ENCODE assay signal across 12 cellular contexts in genomic region chr19:1648926-1649541, GRCh38. TPM values are rescaled to one million over a fixed set of nuclear protein-coding genes. Genes with fewer than 3 reads are reported as not detected.
DNase-seq lines count a peak whose midpoint lies in the region; ATAC-seq and TF ChIP-seq lines count a peak whose summit lies in the region.
"Had no signal": no experiment of that assay in that cellular context is flagged by ENCODE, and none has a peak within 500 bp of the region (broad histone marks: within the 10 kb centered on the region; RNA-seq: fewer than 3 reads in every experiment).

No MANE protein-coding gene starts in this region.

- POLR2A ChIA-PET in IMR-90 (lab: Charles Lee; ENCODE audit: unreplicated experiment) = no interaction called here

- peaks cover 20 to 26% of the 10 kb centered on the region in 2 donors for H3K4me1 Mint-ChIP-seq in effector memory CD8-positive, alpha-beta T cell (ENCODE audit: low read depth in 2 of 2)

- no TSS peak for BruUV-seq in IMR-90 (replicated peaks; lab: Mats Ljungman, UMichigan)

- H3K4me1 ChIP-seq in IMR-90 (ENCODE audit: control insufficient read depth, insufficient read depth, low read length) = peaks cover 3% of the 10 kb centered on the region; the same call in 1 of the 2 replicates
- peaks cover 0 to 56% (median 34%) of the 10 kb centered on the region in 4 donors for H3K4me1 ChIP-seq in tibial artery
- H3K4me1 ChIP-seq in stomach = peaks cover 20 to 35% (median 27%) of the 10 kb centered on the region in 4 donors
- H3K4me1 ChIP-seq: SJCRH30 had no signal

- CTCF ChIA-PET in IMR-90 (lab: Yijun Ruan, JAX) = interaction anchor here (1.1 kb wide), 1 partner anchor 103 kb away, joined by 3 read pairs; no protein-coding TSS in a partner anchor

- no peak overlapping the region for H3K4ac ChIP-seq in IMR-90 (ENCODE audit: low read depth, low read length)

- H3K4me3 ChIP-seq in IMR-90 (ENCODE audit: insufficient read depth, low read depth, low read length) (no peak overlapping the region), tibial artery (peak overlapping the region; percentile 27 to 30), stomach (no peak overlapping the region)
- H3K4me3 ChIP-seq: right lobe of liver, SJCRH30 had no signal

- no peak overlapping the region for H2AK5ac ChIP-seq in IMR-90 (ENCODE audit: low read depth, low read length)

- TF ChIP-seq POLR2A in IMR-90 (IDR thresholded peaks at IDR 0.05; ENCODE audit: low read depth, low read length) (no peak), stomach (IDR thresholded peaks at IDR 0.05) (no peak)

- H4K20me1 ChIP-seq in IMR-90 (ENCODE audit: insufficient read depth, low read length) = peaks cover 47% of the 10 kb centered on the region

- peak overlapping the region; percentile 42 for H2AK9ac ChIP-seq in IMR-90 (replicated peaks; ENCODE audit: low read depth, low read length, poor library complexity)

- peaks cover 36% of the 10 kb centered on the region for H3K36me3 Mint-ChIP-seq in effector memory CD8-positive, alpha-beta T cell (ENCODE audit: insufficient read depth)

- H3K79me1 ChIP-seq in IMR-90 (ENCODE audit: low read depth in 1 of 2, low read length in 2 of 2) = peaks cover 20 to 68% of the 10 kb centered on the region in 2 experiments

- in situ Hi-C loops in IMR-90 (cut with MboI; ENCODE audit: low sequenced_read_pairs) = no loop called here

- intact Hi-C loops in IMR-90 (cut with micrococcal nuclease) (no loop called here), tibial artery (cut with DNase I; ENCODE audit: low total_unique reads) (no loop called here), stomach (cut with DNase I; ENCODE audit: low total_unique reads) (loop anchor here (5.0 kb wide), 1 partner anchor 37 kb away; no protein-coding TSS in a partner anchor)

- no peak overlapping the region for H3K18ac ChIP-seq in IMR-90 (ENCODE audit: low read depth, low read length)

- H3K4me3 Mint-ChIP-seq in effector memory CD8-positive, alpha-beta T cell = no peak overlapping the region

- H3K36me3 ChIP-seq in IMR-90 (ENCODE audit: control insufficient read depth, insufficient read depth, low read length) (peaks cover 34% of the 10 kb centered on the region; the same call in 1 of the 2 replicates), tibial artery (peaks cover 8 to 44% (median 23%) of the 10 kb centered on the region in 3 donors), stomach (peaks cover 14 to 58% (median 50%) of the 10 kb centered on the region in 4 donors)
- H3K36me3 ChIP-seq: right lobe of liver had no signal

- no peak overlapping the region; the same call in 1 of the 2 replicates for H2BK20ac ChIP-seq in IMR-90 (ENCODE audit: low read depth, low read length)

- TF ChIP-seq CTCF in IMR-90 (conservative IDR thresholded peaks at IDR 0.05; ENCODE audit: low read depth, low read length) = no peak
- TF ChIP-seq CTCF in tibial artery (IDR thresholded peaks at IDR 0.05) = no peak
- TF ChIP-seq CTCF in stomach (IDR thresholded peaks at IDR 0.05) = no peak

- TF ChIP-seq EP300 in stomach (IDR thresholded peaks at IDR 0.05) = no peak

- H4K8ac ChIP-seq in IMR-90 (ENCODE audit: low read depth in 2 of 2, low read length in 2 of 2) = no peak overlapping the region

- no peaks in the 10 kb centered on the region for H3K27me3 Mint-ChIP-seq in effector memory CD8-positive, alpha-beta T cell

- H3K27ac Mint-ChIP-seq in effector memory CD8-positive, alpha-beta T cell = peak overlapping the region; percentile 59 to 89

- H3K4me2 ChIP-seq in IMR-90 (ENCODE audit: low read depth, low read length) = no peak overlapping the region

- H3K14ac ChIP-seq in IMR-90 (replicated peaks; ENCODE audit: low read depth, low read length) = no peak overlapping the region

- no peak overlapping the region for H2BK15ac ChIP-seq in IMR-90 (ENCODE audit: low read depth, low read length)

- no peaks in the 10 kb centered on the region for H3K9me3 Mint-ChIP-seq in effector memory CD8-positive, alpha-beta T cell

- WGBS in IMR-90 (ENCODE audit: extremely low coverage in 2 of 2, insufficient read length in 1 of 2), 2 experiments = 92% methylated on average over 13 of the region's 23 CpGs; no CpG with 5 or more reads in 1 of the 2 experiments
- WGBS in stomach, 5 donors = 82 to 87% (median 84%) methylated on average over 20 to 23 of the region's 23 CpGs

- no peak overlapping the region for H4K91ac ChIP-seq in IMR-90 (ENCODE audit: insufficient read depth, low read depth, low read length)

- H2BK5ac ChIP-seq in IMR-90 (ENCODE audit: low read depth, low read length, poor library complexity, severe bottlenecking) = no peak overlapping the region

- H3K27me3 ChIP-seq in IMR-90 (ENCODE audit: control insufficient read depth, insufficient read depth, low read length) = no peaks in the 10 kb centered on the region
- no peaks in the 10 kb centered on the region for H3K27me3 ChIP-seq in tibial artery
- H3K27me3 ChIP-seq in stomach = peaks cover 0 to 5% (median 0%) of the 10 kb centered on the region in 3 donors
- H3K27me3 ChIP-seq: right lobe of liver, SJCRH30 had no signal

- H3K27ac ChIP-seq in IMR-90 (ENCODE audit: insufficient read depth, low read length) (no peak overlapping the region), tibial artery (peak overlapping the region; percentile 76 to 80), stomach (peak overlapping the region in 1 of 5 donors; percentile 20)
- H3K27ac ChIP-seq: right lobe of liver, SJCRH30 had no signal

- TF ChIP-seq RAD21 in IMR-90 (IDR thresholded peaks at IDR 0.05; ENCODE audit: low read length) = no peak

- no peak overlapping the region for H3K56ac ChIP-seq in IMR-90 (ENCODE audit: extremely low read depth, insufficient read depth, low read length)

- H3K9me3 ChIP-seq in IMR-90 (ENCODE audit: control insufficient read depth, insufficient read depth, low read length) = no peaks in the 10 kb centered on the region
- H3K9me3 ChIP-seq in tibial artery = no peaks in the 10 kb centered on the region
- H3K9me3 ChIP-seq in stomach = no peaks in the 10 kb centered on the region
- H3K9me3 ChIP-seq: right lobe of liver, SJCRH30 had no signal

- DNase-seq in activated naive CD4-positive, alpha-beta T cell treated with Interleukin-2 at 50 U/mL for 16 hours = peak; percentile 15
- DNase-seq in activated naive CD4-positive, alpha-beta T cell (lab: John Stamatoyannopoulos, UW) = no peak
- DNase-seq in IMR-90 (no peak), tibial artery (no peak), stomach (no peak), DMS 273 treated with DMSO at 0.1 percent for 48 hours (lab: John Stamatoyannopoulos, UW) (no peak), NK-92 (lab: John Stamatoyannopoulos, UW; ENCODE audit: unreplicated experiment) (no peak)
- no peak for DNase-seq in effector memory CD8-positive, alpha-beta T cell
- DNase-seq: activated CD8-positive, alpha-beta memory T cell treated with anti-CD3 and anti-CD28 coated beads for 24 hours; NCI-H2171; SJCRH30 had no signal

- no peak overlapping the region for H2AFZ ChIP-seq in IMR-90 (replicated peaks; ENCODE audit: low read length, poor library complexity)

- dilution Hi-C loops in IMR-90 (cut with HindIII; ENCODE audit: low sequenced_read_pairs, unreplicated experiment) = no loop called here

- no peaks in the 10 kb centered on the region for H3K9me1 ChIP-seq in IMR-90 (ENCODE audit: insufficient read depth, low read length)

- no peak overlapping the region for H4K5ac ChIP-seq in IMR-90 (ENCODE audit: low read depth, low read length)

- H3K9ac ChIP-seq in IMR-90 (ENCODE audit: low read depth, low read length) = no peak overlapping the region

- H2BK120ac ChIP-seq in IMR-90 (ENCODE audit: low read depth, low read length) = no peak overlapping the region

- no peak for ATAC-seq in IMR-90 (ENCODE audit: low read depth)
- no peak for ATAC-seq in effector memory CD8-positive, alpha-beta T cell (replicated peaks)
- ATAC-seq: right lobe of liver had no signal

- no peak overlapping the region; the same call in 1 of the 2 replicates for H3K23ac ChIP-seq in IMR-90 (ENCODE audit: low read depth, low read length)

TF ChIP-seq in IMR-90, 13 proteins besides CTCF, POLR2A, EP300 and RAD21:
- TF ChIP-seq CEBPB (IDR thresholded peaks at IDR 0.05; ENCODE audit: low read depth, low read length) (peak; percentile 25; the same call in 1 of the 2 replicates), CHD1 (IDR thresholded peaks at IDR 0.05; ENCODE audit: low read depth, low read length) (no peak)

RNA-seq across cellular contexts. Expression of gene TCF3, which starts 3.4 kb away (rescaled TPM):
- total RNA-seq in IMR-90 (2012; rRNA removed) (29.9 and 37.5 TPM in 2 replicates), stomach (10 to 100 TPM; 12.8 to 90.2 (median 34.8) TPM)
- polyA plus RNA-seq in IMR-90 (2012; rRNA removed) (127 and 144 TPM in 2 replicates), stomach (10 to 100 TPM; 30.2 to 34.6 (median 33.7) TPM)
- 84.8 and 172 TPM in 2 replicates for polyA plus RNA-seq in IMR-90 (2012; cell fraction: cytosol; rRNA removed)
- 238 and 454 TPM in 2 replicates for polyA plus RNA-seq in IMR-90 (2012; cell fraction: nucleus; rRNA removed; ENCODE audit: low replicate concordance)

RNA-seq across cellular contexts. Expression of gene UQCR11, which starts 43.8 kb away (rescaled TPM):
- total RNA-seq in IMR-90 (2012; rRNA removed) (22.8 and 29.2 TPM in 2 replicates), stomach (100 to 1,000 TPM in 3 of 5 donors, 10 to 100 TPM in 2; 32.2 to 659 (median 151) TPM)
- polyA plus RNA-seq in IMR-90 (2012; rRNA removed) (177 and 248 TPM in 2 replicates), stomach (100 to 1,000 TPM; 140 to 217 (median 191) TPM)
- polyA plus RNA-seq in IMR-90 (2012; cell fraction: cytosol; rRNA removed) = 116 and 122 TPM in 2 replicates
- 35.8 and 42.4 TPM in 2 replicates for polyA plus RNA-seq in IMR-90 (2012; cell fraction: nucleus; rRNA removed; ENCODE audit: low replicate concordance)

RNA-seq across cellular contexts. Expression of gene MBD3, which starts 56.4 kb away (rescaled TPM):
- 42.5 and 47.5 TPM in 2 replicates for total RNA-seq in IMR-90 (2012; rRNA removed)
- polyA plus RNA-seq in IMR-90 (2012; rRNA removed) = 66.3 and 79.9 TPM in 2 replicates
- 48.0 and 72.2 TPM in 2 replicates for polyA plus RNA-seq in IMR-90 (2012; cell fraction: cytosol; rRNA removed)
- 121 and 247 TPM in 2 replicates for polyA plus RNA-seq in IMR-90 (2012; cell fraction: nucleus; rRNA removed; ENCODE audit: low replicate concordance)
- total RNA-seq in stomach = 100 to 1,000 TPM in 1 of 5 donors, 10 to 100 TPM in 4; 39.8 to 154 (median 46.2) TPM
- polyA plus RNA-seq in stomach = 100 to 1,000 TPM in 1 of 3 donors, 10 to 100 TPM in 2; 53.2 to 107 (median 61.6) TPM

Comparison
In these comparisons a context has a peak if more than half of its experiments do, and no peak if none do; other contexts are left out.
1. H3K4me3 ChIP-seq: peak in tibial artery (2 of 2); none in IMR-90 (single experiment) and stomach (0 of 4).